8 cellular contexts compared by ENCODE assay signal in genomic region chr10:101095550-101096213, GRCh38. TPM values are rescaled to one million over a fixed set of nuclear protein-coding genes. Genes with fewer than 3 reads are reported as not detected.
DNase-seq lines count a peak whose midpoint lies in the region; TF ChIP-seq lines count a peak whose summit lies in the region.

No MANE protein-coding gene starts in this region.

- H3K36me3 ChIP-seq in BJ (ENCODE audit: control insufficient read depth, insufficient read depth, low read length) (no peaks in the 10 kb centered on the region), uterus (no peaks in the 10 kb centered on the region)

- CTCF ChIA-PET in BJ (lab: Yijun Ruan, JAX): interaction anchor here (0.6 to 13.9 kb wide), 31 partner anchors 8 to 475 kb away, joined by 3 to 312 read pairs (median 4); no protein-coding TSS in a partner anchor

- H3K27ac Mint-ChIP-seq in progenitor cell of endocrine pancreas: no peak overlapping the region

- TF ChIP-seq CTCF in BJ (IDR thresholded peaks at IDR 0.05; ENCODE audit: insufficient read depth, low read depth, low read length): peak; percentile 89
- peak; percentile 81 for TF ChIP-seq CTCF in progenitor cell of endocrine pancreas (IDR thresholded peaks at IDR 0.05; ENCODE audit: unreplicated experiment)
- TF ChIP-seq CTCF in uterus (IDR thresholded peaks at IDR 0.05): peak; percentile 29 to 64 (median 44)

- no peak overlapping the region for H3K4me3 ChIP-seq in BJ (ENCODE audit: low read depth, low read length)
- no peak overlapping the region for H3K4me3 ChIP-seq in Jurkat, Clone E6-1 (ENCODE audit: low read length)
- H3K4me3 ChIP-seq in uterus: no peak overlapping the region

- intact Hi-C loops in uterus (cut with DNase I; ENCODE audit: low total_unique reads): no loop called here

- POLR2A ChIA-PET in BJ (lab: Charles Lee): interaction anchor here (0.6 to 1.1 kb wide), 2 partner anchors 47 to 434 kb away, joined by 3 read pairs; no protein-coding TSS in a partner anchor

- H3K27me3 Mint-ChIP-seq in progenitor cell of endocrine pancreas: peaks cover 78% of the 10 kb centered on the region

- H3K27me3 ChIP-seq in BJ (ENCODE audit: control insufficient read depth, insufficient read depth, low read length) (peaks cover 26% of the 10 kb centered on the region), uterus (peaks cover 0 to 16% of the 10 kb centered on the region in 2 donors)

- TF ChIP-seq POLR2A in uterus (IDR thresholded peaks at IDR 0.05): no peak

- H3K36me3 Mint-ChIP-seq in progenitor cell of endocrine pancreas (ENCODE audit: insufficient read depth): no peaks in the 10 kb centered on the region

- H3K27ac ChIP-seq in uterus: no peak overlapping the region

- no peaks in the 10 kb centered on the region for H3K9me3 ChIP-seq in uterus

- no peak for DNase-seq in BJ (ENCODE audit: low read depth)
- peak; percentile 79 for DNase-seq in GM19240 (ENCODE audit: insufficient read length, low spot score)
- DNase-seq in Jurkat, Clone E6-1 (ENCODE audit: low read depth, low spot score): peak; percentile 53
- peak; percentile 63 for DNase-seq in SHP77 treated with DMSO at 0.1 percent for 48 hours (lab: John Stamatoyannopoulos, UW)
- peak; percentile 89 for DNase-seq in activated effector memory CD4-positive, alpha-beta T cell treated with anti-CD3 and anti-CD28 coated beads, Interleukin-2, amount 50 U/mL, for 16 hours
- peak; percentile 7 for DNase-seq in glomerular endothelial cell (ENCODE audit: extremely low read depth, low read depth, low spot score)
- DNase-seq in progenitor cell of endocrine pancreas (ENCODE audit: low spot score, unreplicated experiment): peak; percentile 76
- DNase-seq in uterus: peak in 1 of 2 donors; percentile 32

- H3K9me3 Mint-ChIP-seq in progenitor cell of endocrine pancreas (ENCODE audit: low read depth): no peaks in the 10 kb centered on the region

- H3K4me1 Mint-ChIP-seq in progenitor cell of endocrine pancreas (ENCODE audit: low read depth): peaks cover 13% of the 10 kb centered on the region

- H3K4me1 ChIP-seq in uterus: no peaks in the 10 kb centered on the region

- no peak overlapping the region for H3K4me3 Mint-ChIP-seq in progenitor cell of endocrine pancreas (ENCODE audit: low read depth)

RNA-seq across cellular contexts. Expression of gene KAZALD1, which starts 33.9 kb away (rescaled TPM):
- 21.4 and 32.4 TPM in 2 replicates for polyA plus RNA-seq in BJ (2011; rRNA removed)
- polyA minus RNA-seq in BJ (2011; rRNA and poly(A)+ RNA removed): 18.1 and 21.5 TPM in 2 replicates
- polyA plus RNA-seq in Jurkat, Clone E6-1 (2012; ENCODE audit: insufficient read depth, insufficient read length): 9.6 TPM
- total RNA-seq in glomerular endothelial cell: 0.12 TPM in 1 of 2 replicates, not detected in the other
- total RNA-seq in progenitor cell of endocrine pancreas: 1.3 and 2.0 TPM in 2 replicates
- 10 to 100 TPM in 1 of 4 donors, 1 to 10 TPM in 1, under 1 TPM in 1, not detected in 1; 0.26 to 34.6 (median 6.3) TPM for total RNA-seq in uterus

RNA-seq across cellular contexts. Expression of gene TLX1, which starts 35.4 kb away (rescaled TPM):
- not detected in 2 replicates for polyA plus RNA-seq in BJ (2011; rRNA removed)
- not detected in 2 replicates for polyA minus RNA-seq in BJ (2011; rRNA and poly(A)+ RNA removed)
- polyA plus RNA-seq in Jurkat, Clone E6-1 (2012; ENCODE audit: insufficient read depth, insufficient read length): not detected
- total RNA-seq in glomerular endothelial cell (not detected in 2 replicates), progenitor cell of endocrine pancreas (not detected in 2 replicates), uterus (not detected)
